In genomic region chr1:162560303-162561036, GRCh38 we compare ENCODE assay signal across 8 cellular contexts. TPM values are rescaled to one million over a fixed set of nuclear protein-coding genes. Genes with fewer than 3 reads are reported as not detected.
DNase-seq lines count a peak whose midpoint lies in the region; ATAC-seq and TF ChIP-seq lines count a peak whose summit lies in the region.

No MANE protein-coding gene starts in this region.

- peaks cover 10% of the 10 kb centered on the region for H3K4me1 ChIP-seq in CD4-positive, CD25-positive, alpha-beta regulatory T cell (ENCODE audit: control insufficient read depth, insufficient read depth, low read length, poor library complexity, severe bottlenecking)
- H3K4me1 ChIP-seq in MM.1S (ENCODE audit: low read length) (peaks cover 17% of the 10 kb centered on the region), colonic mucosa (peaks cover 6% of the 10 kb centered on the region), mucosa of descending colon (ENCODE audit: low read depth) (peaks cover 37% of the 10 kb centered on the region)

- H3K9ac ChIP-seq in MM.1S (ENCODE audit: low read length) (peak overlapping the region; percentile 66), colonic mucosa (ENCODE audit: low read depth in 2 of 2, low read length in 2 of 2) (peak overlapping the region; percentile 76 to 86)

- 0 out of 2 replicates have a peak, but pooled peaks cover 3% of the 10 kb centered on the region for H3F3A ChIP-seq in MM.1S (ENCODE audit: insufficient read depth, low read length)

- peaks cover 41% of the 10 kb centered on the region for H3K79me2 ChIP-seq in MM.1S (ENCODE audit: low read length)

- no peaks in the 10 kb centered on the region for H3K36me3 ChIP-seq in CD4-positive, CD25-positive, alpha-beta regulatory T cell (ENCODE audit: control insufficient read depth, insufficient read depth, low read length)
- H3K36me3 ChIP-seq in MM.1S (replicated peaks; ENCODE audit: insufficient read depth, low read length): no peaks in the 10 kb centered on the region
- no peaks in the 10 kb centered on the region for H3K36me3 ChIP-seq in colonic mucosa
- H3K36me3 ChIP-seq in mucosa of descending colon (ENCODE audit: low read depth): peaks cover 3% of the 10 kb centered on the region

- H3K9me3 Mint-ChIP-seq in CD4-positive, CD25-positive, alpha-beta regulatory T cell: no peaks in the 10 kb centered on the region

- peaks cover 14 to 37% (median 31%) of the 10 kb centered on the region in 4 donors for H3K4me1 Mint-ChIP-seq in CD4-positive, CD25-positive, alpha-beta regulatory T cell

- peak overlapping the region; percentile 70 for H3K4me3 ChIP-seq in CD4-positive, CD25-positive, alpha-beta regulatory T cell (ENCODE audit: low read depth, low read length)
- peak overlapping the region; percentile 94 for H3K4me3 ChIP-seq in MM.1S (ENCODE audit: low read length)
- peak overlapping the region; percentile 90 for H3K4me3 ChIP-seq in colonic mucosa
- H3K4me3 ChIP-seq in mucosa of descending colon: peak overlapping the region; percentile 87

- peak overlapping the region; percentile 79 for H3K4me2 ChIP-seq in MM.1S (ENCODE audit: low read depth, low read length)

- peak overlapping the region; percentile 89 for H3K27ac ChIP-seq in CD4-positive, CD25-positive, alpha-beta regulatory T cell (ENCODE audit: insufficient read depth, low read length, poor library complexity, severe bottlenecking)
- H3K27ac ChIP-seq in MM.1S (ENCODE audit: low read length) (peak overlapping the region; percentile 46; the same call in 1 of the 2 replicates), colonic mucosa (peak overlapping the region; percentile 98)

- H3K9me3 ChIP-seq in CD4-positive, CD25-positive, alpha-beta regulatory T cell (ENCODE audit: control insufficient read depth in 2 of 2, low read length in 2 of 2): no peaks in the 10 kb centered on the region
- H3K9me3 ChIP-seq in MM.1S (replicated peaks; ENCODE audit: insufficient read depth, low read length): no peaks in the 10 kb centered on the region
- no peaks in the 10 kb centered on the region for H3K9me3 ChIP-seq in colonic mucosa
- H3K9me3 ChIP-seq in mucosa of descending colon: no peaks in the 10 kb centered on the region

- TF ChIP-seq CTCF in MM.1S (IDR thresholded peaks at IDR 0.05; ENCODE audit: low read length) (no peak), colonic mucosa (IDR thresholded peaks at IDR 0.05) (no peak), mucosa of descending colon (IDR thresholded peaks at IDR 0.05) (no peak)

- no peak for ATAC-seq in CD4-positive, CD25-positive, alpha-beta regulatory T cell (ENCODE audit: low read depth in 2 of 2)
- peak; percentile 39 for ATAC-seq in mucosa of descending colon
- no peak for ATAC-seq in GM18909 (IDR thresholded peaks at IDR 0.05; ENCODE audit: poor library complexity, unreplicated experiment)
- ATAC-seq in GM21717 (IDR thresholded peaks at IDR 0.05; ENCODE audit: unreplicated experiment): no peak
- ATAC-seq in GM21576 (IDR thresholded peaks at IDR 0.05; ENCODE audit: unreplicated experiment): no peak
- no peak for ATAC-seq in GM18858 (IDR thresholded peaks at IDR 0.05; ENCODE audit: unreplicated experiment)

- peak overlapping the region; percentile 95 to 99 (median 96) for H3K4me3 Mint-ChIP-seq in CD4-positive, CD25-positive, alpha-beta regulatory T cell

- DNase-seq in CD4-positive, CD25-positive, alpha-beta regulatory T cell: no peak
- DNase-seq in MM.1S (peak; percentile 27), colonic mucosa (no peak), mucosa of descending colon (no peak)

- peaks cover 4% of the 10 kb centered on the region for H3K27me3 Mint-ChIP-seq in CD4-positive, CD25-positive, alpha-beta regulatory T cell

- peak overlapping the region; percentile 84 for H2AFZ ChIP-seq in MM.1S (ENCODE audit: low read length)

- H4K20me1 ChIP-seq in MM.1S (ENCODE audit: insufficient read depth, low read length): no peaks in the 10 kb centered on the region

- H3K27me3 ChIP-seq in CD4-positive, CD25-positive, alpha-beta regulatory T cell (ENCODE audit: control insufficient read depth, insufficient read depth, low read length): peaks cover 3% of the 10 kb centered on the region
- H3K27me3 ChIP-seq in MM.1S (replicated peaks; ENCODE audit: insufficient read depth, low read length): no peaks in the 10 kb centered on the region
- no peaks in the 10 kb centered on the region for H3K27me3 ChIP-seq in colonic mucosa

- H3K9me2 ChIP-seq in MM.1S (replicated peaks; ENCODE audit: insufficient read depth, low read length): no peaks in the 10 kb centered on the region

- H3K36me3 Mint-ChIP-seq in CD4-positive, CD25-positive, alpha-beta regulatory T cell: no peaks in the 10 kb centered on the region

- intact Hi-C loops in colonic mucosa (cut with DNase I): no loop called here
- intact Hi-C loops in mucosa of descending colon (cut with DNase I, micrococcal nuclease): no loop called here

- peak overlapping the region; percentile 84 to 98 (median 97) for H3K27ac Mint-ChIP-seq in CD4-positive, CD25-positive, alpha-beta regulatory T cell

RNA-seq across cellular contexts. Expression of gene UAP1, which starts 1.1 kb away (rescaled TPM):
- 25.7 TPM for total RNA-seq in CD4-positive, CD25-positive, alpha-beta regulatory T cell
- 10 to 100 TPM; 17.1 to 24.3 (median 20.8) TPM for polyA plus RNA-seq in CD4-positive, CD25-positive, alpha-beta regulatory T cell
- total RNA-seq in colonic mucosa (100 to 1,000 TPM in 1 of 2 donors, 10 to 100 TPM in 1; 79.5 to 144 TPM), mucosa of descending colon (100 to 1,000 TPM in 2 of 3 donors, 10 to 100 TPM in 1; 91.4 to 123 (median 116) TPM)

Comparison
In these comparisons a context has a peak if more than half of its experiments do, and no peak if none do; other contexts are left out.
1. H3K27ac ChIP-seq: peak in every context shown above with its lines; median percentile 98 in colonic mucosa; 89 in CD4-positive, CD25-positive, alpha-beta regulatory T cell; 46 in MM.1S.